In the genomic region with DNA sequence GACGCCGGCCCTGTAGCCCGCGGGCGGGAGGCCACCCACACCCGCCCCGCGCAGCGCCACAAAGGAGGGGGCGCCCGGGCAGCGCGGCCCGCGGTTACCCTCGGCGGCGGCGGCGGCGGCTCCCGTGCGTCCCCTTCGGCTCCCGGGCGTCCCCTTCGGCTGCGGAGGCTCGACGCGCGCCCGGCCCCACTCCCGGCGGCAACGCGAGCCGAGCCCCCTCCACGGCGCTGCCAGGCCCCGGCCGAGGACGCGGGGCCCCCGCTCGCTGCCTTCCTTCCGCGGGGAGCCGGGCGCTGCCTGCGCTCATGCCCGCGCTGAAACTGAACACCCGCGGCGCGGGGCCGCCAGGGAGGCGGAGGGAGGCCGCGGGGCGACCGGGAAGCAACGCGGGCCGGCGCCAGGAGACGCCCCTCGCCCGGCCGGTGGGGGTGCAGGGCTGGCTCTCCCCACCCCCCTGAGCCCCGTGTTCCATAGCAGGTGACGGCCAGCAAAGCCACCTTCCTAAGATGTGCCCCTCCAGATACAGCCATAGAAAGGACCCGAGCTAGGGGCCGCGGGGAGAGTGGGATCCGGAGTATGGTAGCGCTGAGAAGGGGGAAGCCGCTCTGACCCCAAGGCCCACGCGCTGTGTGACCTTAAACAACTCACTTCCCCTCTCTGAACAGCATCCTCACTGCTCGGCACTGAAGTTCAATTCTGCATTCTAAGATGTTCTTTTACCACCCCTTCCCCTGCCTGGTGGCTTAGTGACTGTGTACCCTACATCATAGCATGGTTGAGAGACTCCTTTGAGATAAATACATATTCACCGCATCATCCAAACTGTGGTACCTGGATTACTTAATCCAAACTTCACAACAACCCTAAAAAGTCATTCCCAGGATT, we compare ENCODE assay signal across 8 cellular contexts. TPM values are rescaled to one million over a fixed set of nuclear protein-coding genes. Genes with fewer than 3 reads are reported as not detected.
DNase-seq lines count a peak whose midpoint lies in the region; ATAC-seq and TF ChIP-seq lines count a peak whose summit lies in the region.

No MANE protein-coding gene starts in this region.

- H3K36me3 ChIP-seq in psoas muscle (ENCODE audit: insufficient read depth in 1 of 2, low read depth in 1 of 2), result peaks cover 0 to 7% of the 10 kb centered on the region in 2 donors

- peak overlapping the region; percentile 92 for H3K27ac ChIP-seq in psoas muscle

- intact Hi-C loops in psoas muscle (cut with DNase I), result no loop called here

- no peaks in the 10 kb centered on the region for H3K9me3 ChIP-seq in psoas muscle

- H3K4me3 ChIP-seq in psoas muscle, result peak overlapping the region; percentile 95

- H3K27me3 ChIP-seq in psoas muscle (ENCODE audit: insufficient read depth in 3 of 3, low read length in 2 of 3), result no peaks in the 10 kb centered on the region

- no peak for TF ChIP-seq CTCF in psoas muscle (IDR thresholded peaks at IDR 0.05)

- 4 to 16% (median 6%) methylated on average over 19 to 83 of the region's 83 CpGs for WGBS in psoas muscle, 3 donors

- DNase-seq in EL (peak; percentile 18), Kasumi-1 (lab: John Stamatoyannopoulos, UW) (peak; percentile 18 to 22), germinal center (ENCODE audit: low spot score) (peak; percentile 64), psoas muscle (peak in 1 of 2 donors; percentile 31), middle frontal gyrus (ENCODE audit: extremely low spot score, low spot score) (no peak)
- peak; percentile 33 for DNase-seq in activated T-helper 9 cell treated with anti-CD3 and anti-CD28 coated beads, Interleukin-2, amount 50 U/mL, for 16 hours (ENCODE audit: low read depth)

- ATAC-seq in GM21529 (IDR thresholded peaks at IDR 0.05; ENCODE audit: unreplicated experiment), result peak; percentile 19
- ATAC-seq in psoas muscle, result peak; percentile 28 to 44 (median 38)
- ATAC-seq in GM18517 (IDR thresholded peaks at IDR 0.05; ENCODE audit: unreplicated experiment), result no peak

- peaks cover 20% of the 10 kb centered on the region for H3K4me1 ChIP-seq in psoas muscle

RNA-seq across cellular contexts. Expression of a gene that starts 42.8 kb away (rescaled TPM):
- total RNA-seq in psoas muscle, result 10 to 100 TPM in 3 of 4 donors, 1 to 10 TPM in 1; 7.5 to 11.5 (median 10.5) TPM
- 1 to 10 TPM; 6.3 to 9.9 (median 6.7) TPM for polyA plus RNA-seq in psoas muscle
